Comparison of ENCODE assay signal across 17 cellular contexts in genomic region chr2:133765693-133766092, GRCh38.
DNase-seq lines count a peak whose midpoint lies in the region; ATAC-seq and TF ChIP-seq lines count a peak whose summit lies in the region.
"Had no signal": no experiment of that assay in that cellular context is flagged by ENCODE, and none has a peak within 500 bp of the region (broad histone marks: within the 10 kb centered on the region; RNA-seq: fewer than 3 reads in every experiment).

No MANE protein-coding gene starts in this region.

- intact Hi-C loops in left ventricle myocardium superior (cut with micrococcal nuclease) = no loop called here
- intact Hi-C loops in naive thymus-derived CD4-positive, alpha-beta T cell (cut with micrococcal nuclease) = no loop called here

- no peak overlapping the region for H3K27ac Mint-ChIP-seq in naive thymus-derived CD4-positive, alpha-beta T cell
- H3K27ac Mint-ChIP-seq: natural killer cell had no signal

- no peaks in the 10 kb centered on the region for H3K36me3 Mint-ChIP-seq in naive thymus-derived CD4-positive, alpha-beta T cell
- H3K36me3 Mint-ChIP-seq: natural killer cell had no signal

- H3K27me3 ChIP-seq in osteoblast (ENCODE audit: insufficient read depth, low read length) = no peaks in the 10 kb centered on the region
- H3K27me3 ChIP-seq in naive thymus-derived CD4-positive, alpha-beta T cell (ENCODE audit: control insufficient read depth in 2 of 2, insufficient read depth in 2 of 2, low read length in 2 of 2) = no peaks in the 10 kb centered on the region

- peak overlapping the region; percentile 45 for H3K27ac ChIP-seq in VCaP
- peak overlapping the region; percentile 20 for H3K27ac ChIP-seq in osteoblast (ENCODE audit: low read depth, low read length)
- no peak overlapping the region for H3K27ac ChIP-seq in naive thymus-derived CD4-positive, alpha-beta T cell (ENCODE audit: low read depth, low read length)

- peak; percentile 35 for DNase-seq in Ammon's horn (ENCODE audit: low spot score)
- no peak for DNase-seq in left ventricle myocardium superior
- DNase-seq in osteoblast (ENCODE audit: insufficient read length, low spot score, missing footprints) = no peak
- no peak for DNase-seq in activated naive CD4-positive, alpha-beta T cell treated with anti-CD3 and anti-CD28 coated beads, Interleukin-2, amount 50 U/mL, for 16 hours
- DNase-seq in NCI-H1436 (lab: John Stamatoyannopoulos, UW) = no peak
- no peak for DNase-seq in COLO829 (ENCODE audit: low spot score)
- no peak for DNase-seq in naive thymus-derived CD4-positive, alpha-beta T cell
- DNase-seq: activated gamma-delta T cell treated with Interleukin-2 at 50 U/mL for 16 hours; glutamatergic neuron; H7; kidney glomerular epithelial cell; natural killer cell; NCI-H1436 treated with DMSO at 0.1 percent for 48 hours; NCI-H510A treated with DMSO at 0.1 percent for 48 hours; OCI-M1; stimulated activated naive CD4-positive, alpha-beta T cell had no signal

- H2AFZ ChIP-seq in osteoblast (ENCODE audit: low read length) = peak overlapping the region; percentile 47

- no peaks in the 10 kb centered on the region for H3K36me3 ChIP-seq in osteoblast (ENCODE audit: insufficient read depth, low read length)
- H3K36me3 ChIP-seq in naive thymus-derived CD4-positive, alpha-beta T cell (ENCODE audit: control insufficient read depth in 2 of 3, insufficient read depth in 3 of 3, low read length in 3 of 3) = no peaks in the 10 kb centered on the region

- no peaks in the 10 kb centered on the region for H3K4me1 Mint-ChIP-seq in naive thymus-derived CD4-positive, alpha-beta T cell
- H3K4me1 Mint-ChIP-seq: natural killer cell had no signal

- H3K4me3 ChIP-seq in osteoblast (ENCODE audit: insufficient read depth, low read length) = no peak overlapping the region
- H3K4me3 ChIP-seq in naive thymus-derived CD4-positive, alpha-beta T cell (ENCODE audit: low read length) = no peak overlapping the region

- H3K4me2 ChIP-seq in osteoblast (ENCODE audit: insufficient read depth, low read length) = no peak overlapping the region

- H3K9me3 Mint-ChIP-seq in naive thymus-derived CD4-positive, alpha-beta T cell = peaks cover 0 to 6% (median 2%) of the 10 kb centered on the region in 11 donors

- POLR2A ChIA-PET in naive thymus-derived CD4-positive, alpha-beta T cell (lab: Charles Lee) = no interaction called here

- peaks cover 0 to 13% (median 8%) of the 10 kb centered on the region in 5 donors for H3K27me3 Mint-ChIP-seq in naive thymus-derived CD4-positive, alpha-beta T cell

- TF ChIP-seq CTCF in VCaP (conservative IDR thresholded peaks at IDR 0.05) (no peak), osteoblast (IDR thresholded peaks at IDR 0.05; ENCODE audit: extremely low read depth, low read depth, low read length) (no peak)

- no peak overlapping the region for H3K4me3 Mint-ChIP-seq in naive thymus-derived CD4-positive, alpha-beta T cell
- H3K4me3 Mint-ChIP-seq: natural killer cell had no signal

- CTCF ChIA-PET in naive thymus-derived CD4-positive, alpha-beta T cell (lab: Charles Lee) = no interaction called here

- peak; percentile 96 for ATAC-seq in left ventricle myocardium superior
- no peak for ATAC-seq in naive thymus-derived CD4-positive, alpha-beta T cell
- ATAC-seq: natural killer cell had no signal

- no peaks in the 10 kb centered on the region for H4K20me1 ChIP-seq in osteoblast (ENCODE audit: insufficient read depth, low read length)

- no peaks in the 10 kb centered on the region for H3K79me2 ChIP-seq in osteoblast (ENCODE audit: insufficient read depth, low read length)

- H3K4me1 ChIP-seq in osteoblast (ENCODE audit: insufficient read depth, low read length) = peaks cover 25% of the 10 kb centered on the region
- no peaks in the 10 kb centered on the region for H3K4me1 ChIP-seq in naive thymus-derived CD4-positive, alpha-beta T cell (ENCODE audit: control insufficient read depth in 2 of 2, insufficient read depth in 2 of 2, low read length in 2 of 2)

- H3K9me3 ChIP-seq in osteoblast (ENCODE audit: low read depth, low read length) = peaks cover 2% of the 10 kb centered on the region
- H3K9me3 ChIP-seq in naive thymus-derived CD4-positive, alpha-beta T cell (ENCODE audit: control insufficient read depth in 2 of 3, low read length in 3 of 3) = no peaks in the 10 kb centered on the region
